Comparison of ENCODE assay signal across 11 cellular contexts in the genomic region with DNA sequence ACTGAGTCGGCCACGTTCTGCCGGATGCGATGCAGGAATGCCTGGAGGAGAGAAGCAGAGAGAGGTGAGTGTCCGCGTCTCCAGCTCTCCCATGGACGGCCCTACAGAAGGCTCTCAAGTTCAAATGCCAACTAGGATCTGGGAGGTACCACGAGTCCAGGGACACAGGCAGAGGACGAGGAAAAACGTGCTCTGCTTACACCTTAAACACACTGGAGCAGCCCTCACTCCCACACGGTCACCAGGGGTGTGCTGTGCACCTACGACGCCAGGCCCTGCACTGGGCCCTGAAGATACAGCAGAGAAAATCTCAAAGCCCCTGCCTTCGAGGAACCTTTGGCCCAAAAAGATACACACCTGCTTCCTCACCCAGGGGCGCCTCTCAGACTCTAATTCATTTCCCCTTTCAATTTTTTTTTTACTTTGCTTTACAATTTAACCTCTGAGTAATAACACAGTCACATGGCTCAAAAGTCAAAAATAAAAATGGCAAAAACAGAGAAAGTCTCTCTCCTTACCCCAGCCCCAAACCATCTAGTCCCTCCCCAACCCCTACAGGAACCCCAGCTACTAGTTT.
DNase-seq lines count a peak whose midpoint lies in the region; ATAC-seq and TF ChIP-seq lines count a peak whose summit lies in the region.
"Had no signal": no experiment of that assay in that cellular context is flagged by ENCODE, and none has a peak within 500 bp of the region (broad histone marks: within the 10 kb centered on the region; RNA-seq: fewer than 3 reads in every experiment).

No MANE protein-coding gene starts in this region.

- H3K79me2 ChIP-seq in OCI-LY3 (ENCODE audit: low read length): no peaks in the 10 kb centered on the region

- no peak overlapping the region for H2AFZ ChIP-seq in OCI-LY3 (ENCODE audit: low read depth, low read length)

- TF ChIP-seq CTCF in OCI-LY3 (IDR thresholded peaks at IDR 0.05; ENCODE audit: low read depth, low read length) (no peak), neutrophil (IDR thresholded peaks at IDR 0.05) (no peak), MCF 10A (IDR thresholded peaks at IDR 0.05; ENCODE audit: unreplicated experiment) (no peak)

- H3K4me3 Mint-ChIP-seq in activated CD8-positive, alpha-beta memory T cell treated with anti-CD3 and anti-CD28 coated beads, Interleukin-2, amount 10 ng/mL, durations not matched to agents 7 days and 5 days: no peak overlapping the region
- no peak overlapping the region for H3K4me3 Mint-ChIP-seq in MCF 10A (ENCODE audit: unreplicated experiment)

- H4K20me1 ChIP-seq in OCI-LY3 (ENCODE audit: insufficient read depth, low read length): peaks cover 19% of the 10 kb centered on the region; the same call in 1 of the 2 replicates

- H3K36me3 ChIP-seq in OCI-LY3 (replicated peaks; ENCODE audit: low read depth, low read length): no peaks in the 10 kb centered on the region
- H3K36me3 ChIP-seq in neutrophil: peaks cover 70% of the 10 kb centered on the region
- H3K36me3 ChIP-seq: prostate gland, vagina had no signal

- H3K27ac ChIP-seq in OCI-LY3 (ENCODE audit: low read length) (no peak overlapping the region), caudate nucleus (ENCODE audit: low read depth, low read length) (peak overlapping the region; percentile 91), neutrophil (peak overlapping the region; percentile 99)
- H3K27ac ChIP-seq: prostate gland, vagina had no signal

- CTCF ChIA-PET in activated CD8-positive, alpha-beta memory T cell treated with anti-CD3 and anti-CD28 coated beads, Interleukin-2, amount 10 ng/mL, durations not matched to agents 7 days and 5 days (lab: Charles Lee): interaction anchor here (0.8 to 1.0 kb wide), 2 partner anchors 12 to 90 kb away, joined by 3 read pairs; no protein-coding TSS in a partner anchor
- CTCF ChIA-PET in MCF 10A (lab: Yijun Ruan, JAX): interaction anchor here (0.6 kb wide), 2 partner anchors 96 to 126 kb away, joined by 3 read pairs; no protein-coding TSS in a partner anchor

- H3K27ac Mint-ChIP-seq in activated CD8-positive, alpha-beta memory T cell treated with anti-CD3 and anti-CD28 coated beads, Interleukin-2, amount 10 ng/mL, durations not matched to agents 7 days and 5 days: peak overlapping the region; percentile 70
- no peak overlapping the region for H3K27ac Mint-ChIP-seq in MCF 10A (ENCODE audit: low read depth, unreplicated experiment)

- peaks cover 59% of the 10 kb centered on the region for H3K4me1 Mint-ChIP-seq in activated CD8-positive, alpha-beta memory T cell treated with anti-CD3 and anti-CD28 coated beads, Interleukin-2, amount 10 ng/mL, durations not matched to agents 7 days and 5 days
- no peaks in the 10 kb centered on the region for H3K4me1 Mint-ChIP-seq in MCF 10A (ENCODE audit: insufficient read depth, unreplicated experiment)

- H3K4me1 ChIP-seq in OCI-LY3 (ENCODE audit: low read length) (peaks cover 22% of the 10 kb centered on the region), neutrophil (ENCODE audit: control insufficient read depth in 1 of 2, insufficient read depth in 1 of 2, low read depth in 1 of 2, low read length in 1 of 2) (peaks cover 61 to 67% of the 10 kb centered on the region in 2 experiments)
- H3K4me1 ChIP-seq: prostate gland had no signal

- H3K27me3 ChIP-seq in OCI-LY3 (ENCODE audit: low read depth, low read length) (no peaks in the 10 kb centered on the region), neutrophil (no peaks in the 10 kb centered on the region)
- H3K27me3 ChIP-seq: vagina had no signal

- H3K9me3 Mint-ChIP-seq in activated CD8-positive, alpha-beta memory T cell treated with anti-CD3 and anti-CD28 coated beads, Interleukin-2, amount 10 ng/mL, durations not matched to agents 7 days and 5 days (ENCODE audit: low read depth): no peaks in the 10 kb centered on the region
- no peaks in the 10 kb centered on the region for H3K9me3 Mint-ChIP-seq in MCF 10A (ENCODE audit: unreplicated experiment)

- H3K9me3 ChIP-seq in OCI-LY3 (ENCODE audit: insufficient read depth, low read length): no peaks in the 10 kb centered on the region
- H3K9me3 ChIP-seq in neutrophil: no peaks in the 10 kb centered on the region
- H3K9me3 ChIP-seq: prostate gland, vagina had no signal

- no peaks in the 10 kb centered on the region for H3K27me3 Mint-ChIP-seq in activated CD8-positive, alpha-beta memory T cell treated with anti-CD3 and anti-CD28 coated beads, Interleukin-2, amount 10 ng/mL, durations not matched to agents 7 days and 5 days
- peaks cover 35% of the 10 kb centered on the region for H3K27me3 Mint-ChIP-seq in MCF 10A (ENCODE audit: insufficient read depth, unreplicated experiment)

- H3K9ac ChIP-seq in OCI-LY3 (ENCODE audit: low read length): no peak overlapping the region

- DNase-seq in activated CD8-positive, alpha-beta memory T cell treated with anti-CD3 and anti-CD28 coated beads, Interleukin-2, amount 10 ng/mL, durations not matched to agents 7 days and 5 days: no peak
- DNase-seq in activated CD8-positive, alpha-beta memory T cell treated with anti-CD3 and anti-CD28 coated beads, Interleukin-2, amount 50 U/mL, for 48 hours: no peak
- no peak for DNase-seq in caudate nucleus (lab: John Stamatoyannopoulos, UW)
- DNase-seq in MCF 10A (ENCODE audit: unreplicated experiment): no peak
- DNase-seq in NCI-H748 (lab: John Stamatoyannopoulos, UW; ENCODE audit: unreplicated experiment): no peak
- DNase-seq: activated gamma-delta T cell treated with Interleukin-2 at 50 U/mL for 16 hours had no signal

- no peak for ATAC-seq in activated CD8-positive, alpha-beta memory T cell treated with anti-CD3 and anti-CD28 coated beads, Interleukin-2, amount 10 ng/mL, durations not matched to agents 7 days and 5 days
- no peak for ATAC-seq in HG03095 (IDR thresholded peaks at IDR 0.05; ENCODE audit: unreplicated experiment)

- peaks cover 50% of the 10 kb centered on the region for H3K36me3 Mint-ChIP-seq in activated CD8-positive, alpha-beta memory T cell treated with anti-CD3 and anti-CD28 coated beads, Interleukin-2, amount 10 ng/mL, durations not matched to agents 7 days and 5 days
- H3K36me3 Mint-ChIP-seq in MCF 10A (ENCODE audit: insufficient read depth, unreplicated experiment): no peaks in the 10 kb centered on the region

- intact Hi-C loops in MCF 10A (cut with micrococcal nuclease): no loop called here

- H3K4me3 ChIP-seq in OCI-LY3 (ENCODE audit: low read length): no peak overlapping the region
- no peak overlapping the region for H3K4me3 ChIP-seq in neutrophil (ENCODE audit: low read depth in 1 of 2, low read length in 1 of 2)
- H3K4me3 ChIP-seq: prostate gland, vagina had no signal

- BruUV-seq in MCF 10A (replicated peaks; lab: Mats Ljungman, UMichigan): no TSS peak

- H3K4me2 ChIP-seq in OCI-LY3 (ENCODE audit: low read length): peak overlapping the region; percentile 10

- POLR2A ChIA-PET in MCF 10A (lab: Yijun Ruan, JAX): interaction anchor here (0.6 kb wide), 1 partner anchor 18 kb away, joined by 3 read pairs; no protein-coding TSS in a partner anchor
